In the genomic region with DNA sequence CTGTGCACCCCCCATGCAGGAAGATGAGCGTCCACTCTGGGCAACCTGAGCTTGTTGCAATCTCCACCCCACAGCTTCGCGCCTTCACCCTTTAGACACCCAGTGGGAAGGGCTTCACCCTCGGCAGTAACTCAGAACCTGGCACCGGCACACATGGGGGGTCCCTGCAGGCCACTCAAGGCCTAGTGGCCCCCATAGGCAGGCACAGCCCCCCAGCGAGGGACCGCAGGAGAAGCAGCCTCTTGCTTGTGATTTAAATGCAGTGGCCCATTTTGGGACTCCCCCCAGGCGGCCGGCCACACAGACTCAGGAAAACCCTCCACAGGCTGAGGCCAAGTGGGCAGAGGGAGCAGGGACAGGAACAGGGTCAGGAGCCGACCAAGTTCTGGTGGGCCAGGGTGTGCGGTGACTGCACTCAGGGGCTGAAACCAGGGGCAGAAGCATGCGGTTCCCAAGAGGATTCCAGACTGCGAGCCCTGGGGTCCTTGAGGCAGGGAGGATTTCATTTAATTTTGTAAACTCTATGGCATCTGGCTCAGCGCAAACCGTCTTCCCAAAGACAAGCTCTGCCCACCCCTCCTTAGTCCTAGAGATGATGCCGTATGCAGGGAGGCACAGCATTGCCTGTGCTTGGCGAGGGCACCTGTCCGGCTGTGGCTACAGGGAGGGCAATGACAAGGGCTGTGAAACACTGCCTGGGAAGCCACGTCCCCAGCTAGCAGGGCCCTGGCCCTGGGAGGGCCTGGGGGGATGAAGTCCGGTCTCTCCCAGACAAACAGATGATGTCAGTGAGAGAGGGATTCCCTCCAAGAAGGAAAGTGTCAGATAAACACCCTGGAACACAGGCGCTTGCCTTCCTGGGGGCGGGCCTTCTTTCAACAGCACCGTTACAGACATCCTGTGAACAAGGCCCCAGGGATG, we compare ENCODE assay signal across 1 cellular context.
A peak's percentile ranks its signal among the peaks of the same experiment; 100 is the strongest.
TF ChIP-seq lines count a peak whose summit lies in the region.

No MANE protein-coding gene starts in this region.

TF ChIP-seq in HepG2, 621 proteins besides CTCF, POLR2A, EP300 and RAD21 (continued from another document and continues in another):
- TF ChIP-seq ZHX2 (IDR thresholded peaks at IDR 0.05; ENCODE audit: low read depth) (0 out of 2 replicates have a peak, but pooled peaks have one; percentile 58), ZHX2 (CRISPR knock-in tag; IDR thresholded peaks at IDR 0.05; ENCODE audit: borderline replicate concordance) (no peak), FOXA3 (CRISPR knock-in tag; IDR thresholded peaks at IDR 0.05) (peak; percentile 86), TARDBP (CRISPR knock-in tag; IDR thresholded peaks at IDR 0.05) (peak; percentile 91), PITX1 (CRISPR knock-in tag; IDR thresholded peaks at IDR 0.05) (peak; percentile 74), THAP9 (CRISPR knock-in tag; IDR thresholded peaks at IDR 0.05; ENCODE audit: borderline replicate concordance) (no peak), SP5 (CRISPR knock-in tag; IDR thresholded peaks at IDR 0.05; ENCODE audit: borderline replicate concordance, low read depth) (peak; percentile 95), KDM5A (IDR thresholded peaks at IDR 0.05; ENCODE audit: borderline replicate concordance, low read length) (no peak), EED (CRISPR knock-in tag; IDR thresholded peaks at IDR 0.05) (0 out of 2 replicates have a peak, but pooled peaks have one; percentile 56), JUND (CRISPR knock-in tag; IDR thresholded peaks at IDR 0.05) (peak; percentile 93), ZSCAN20 (CRISPR knock-in tag; IDR thresholded peaks at IDR 0.05; ENCODE audit: borderline replicate concordance) (0 out of 2 replicates have a peak, but pooled peaks have one; percentile 56), RXRB (CRISPR knock-in tag; IDR thresholded peaks at IDR 0.05; ENCODE audit: borderline replicate concordance) (peak; percentile 88), HNRNPL (IDR thresholded peaks at IDR 0.05; ENCODE audit: low read depth, low read length) (peak; percentile 77; the same call in 1 of the 2 replicates), EEA1 (CRISPR knock-in tag; IDR thresholded peaks at IDR 0.05; ENCODE audit: borderline replicate concordance) (peak; percentile 73; the same call in 1 of the 2 replicates), NONO (IDR thresholded peaks at IDR 0.05) (no peak), NONO (CRISPR knock-in tag; conservative IDR thresholded peaks at IDR 0.05) (0 out of 2 replicates have a peak, but pooled peaks have one; percentile 44), ZSCAN30 (CRISPR knock-in tag; IDR thresholded peaks at IDR 0.05) (no peak), ZNF614 (CRISPR knock-in tag; IDR thresholded peaks at IDR 0.05; ENCODE audit: borderline replicate concordance) (peak; percentile 85; the same call in 1 of the 2 replicates), ELF1 (CRISPR knock-in tag; IDR thresholded peaks at IDR 0.05) (0 out of 2 replicates have a peak, but pooled peaks have one; percentile 56), ZFX (CRISPR knock-in tag; IDR thresholded peaks at IDR 0.05; ENCODE audit: low read depth) (peak; percentile 87), ZNF766 (CRISPR knock-in tag; IDR thresholded peaks at IDR 0.05; ENCODE audit: borderline replicate concordance) (peak; percentile 63; the same call in 1 of the 2 replicates), ZNF468 (CRISPR knock-in tag; IDR thresholded peaks at IDR 0.05) (0 out of 2 replicates have a peak, but pooled peaks have one; percentile 70), SMAD1 (CRISPR knock-in tag; IDR thresholded peaks at IDR 0.05; ENCODE audit: borderline replicate concordance, low read depth) (peak; percentile 45; the same call in 1 of the 2 replicates), NAIF1 (CRISPR knock-in tag; IDR thresholded peaks at IDR 0.05; ENCODE audit: borderline replicate concordance) (no peak), POLR2AphosphoS5 (IDR thresholded peaks at IDR 0.05; ENCODE audit: low read depth, low read length) (peak; percentile 26; the same call in 1 of the 2 replicates), ZNF121 (CRISPR knock-in tag; IDR thresholded peaks at IDR 0.05) (0 out of 2 replicates have a peak, but pooled peaks have one; percentile 18), TEAD3 (CRISPR knock-in tag; optimal IDR thresholded peaks at IDR 0.05; ENCODE audit: borderline replicate concordance) (peak; percentile 61), ZNF503 (CRISPR knock-in tag; IDR thresholded peaks at IDR 0.05) (no peak; the same call in 1 of the 2 replicates), ZNF124 (CRISPR knock-in tag; IDR thresholded peaks at IDR 0.05) (peak; percentile 53; the same call in 1 of the 2 replicates), THAP11 (CRISPR knock-in tag; IDR thresholded peaks at IDR 0.05) (peak; percentile 63), KMT2A (CRISPR knock-in tag; IDR thresholded peaks at IDR 0.05) (peak; percentile 50; the same call in 1 of the 2 replicates), ZNF232 (CRISPR knock-in tag; IDR thresholded peaks at IDR 0.05; ENCODE audit: borderline replicate concordance) (peak; percentile 76; the same call in 1 of the 2 replicates), SAP130 (CRISPR knock-in tag; IDR thresholded peaks at IDR 0.05; ENCODE audit: low read depth) (peak; percentile 92), NFE2 (CRISPR knock-in tag; IDR thresholded peaks at IDR 0.05) (no peak)
- TF ChIP-seq, protein P1, sequence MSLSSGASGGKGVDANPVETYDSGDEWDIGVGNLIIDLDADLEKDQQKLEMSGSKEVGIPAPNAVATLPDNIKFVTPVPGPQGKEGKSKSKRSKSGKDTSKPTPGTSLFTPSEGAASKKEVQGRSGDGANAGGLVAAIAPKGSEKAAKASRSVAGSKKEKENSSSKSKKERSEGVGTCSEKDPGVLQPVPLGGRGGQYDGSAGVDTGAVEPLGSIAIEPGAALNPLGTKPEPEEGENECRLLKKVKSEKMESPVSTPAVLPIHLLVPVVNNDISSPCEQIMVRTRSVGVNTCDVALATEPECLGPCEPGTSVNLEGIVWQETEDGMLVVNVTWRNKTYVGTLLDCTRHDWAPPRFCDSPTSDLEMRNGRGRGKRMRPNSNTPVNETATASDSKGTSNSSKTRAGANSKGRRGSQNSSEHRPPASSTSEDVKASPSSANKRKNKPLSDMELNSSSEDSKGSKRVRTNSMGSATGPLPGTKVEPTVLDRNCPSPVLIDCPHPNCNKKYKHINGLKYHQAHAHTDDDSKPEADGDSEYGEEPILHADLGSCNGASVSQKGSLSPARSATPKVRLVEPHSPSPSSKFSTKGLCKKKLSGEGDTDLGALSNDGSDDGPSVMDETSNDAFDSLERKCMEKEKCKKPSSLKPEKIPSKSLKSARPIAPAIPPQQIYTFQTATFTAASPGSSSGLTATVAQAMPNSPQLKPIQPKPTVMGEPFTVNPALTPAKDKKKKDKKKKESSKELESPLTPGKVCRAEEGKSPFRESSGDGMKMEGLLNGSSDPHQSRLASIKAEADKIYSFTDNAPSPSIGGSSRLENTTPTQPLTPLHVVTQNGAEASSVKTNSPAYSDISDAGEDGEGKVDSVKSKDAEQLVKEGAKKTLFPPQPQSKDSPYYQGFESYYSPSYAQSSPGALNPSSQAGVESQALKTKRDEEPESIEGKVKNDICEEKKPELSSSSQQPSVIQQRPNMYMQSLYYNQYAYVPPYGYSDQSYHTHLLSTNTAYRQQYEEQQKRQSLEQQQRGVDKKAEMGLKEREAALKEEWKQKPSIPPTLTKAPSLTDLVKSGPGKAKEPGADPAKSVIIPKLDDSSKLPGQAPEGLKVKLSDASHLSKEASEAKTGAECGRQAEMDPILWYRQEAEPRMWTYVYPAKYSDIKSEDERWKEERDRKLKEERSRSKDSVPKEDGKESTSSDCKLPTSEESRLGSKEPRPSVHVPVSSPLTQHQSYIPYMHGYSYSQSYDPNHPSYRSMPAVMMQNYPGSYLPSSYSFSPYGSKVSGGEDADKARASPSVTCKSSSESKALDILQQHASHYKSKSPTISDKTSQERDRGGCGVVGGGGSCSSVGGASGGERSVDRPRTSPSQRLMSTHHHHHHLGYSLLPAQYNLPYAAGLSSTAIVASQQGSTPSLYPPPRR (CRISPR knock-in tag; IDR thresholded peaks at IDR 0.05; ENCODE audit: borderline replicate concordance), result peak; percentile 89
- TF ChIP-seq, protein P2, sequence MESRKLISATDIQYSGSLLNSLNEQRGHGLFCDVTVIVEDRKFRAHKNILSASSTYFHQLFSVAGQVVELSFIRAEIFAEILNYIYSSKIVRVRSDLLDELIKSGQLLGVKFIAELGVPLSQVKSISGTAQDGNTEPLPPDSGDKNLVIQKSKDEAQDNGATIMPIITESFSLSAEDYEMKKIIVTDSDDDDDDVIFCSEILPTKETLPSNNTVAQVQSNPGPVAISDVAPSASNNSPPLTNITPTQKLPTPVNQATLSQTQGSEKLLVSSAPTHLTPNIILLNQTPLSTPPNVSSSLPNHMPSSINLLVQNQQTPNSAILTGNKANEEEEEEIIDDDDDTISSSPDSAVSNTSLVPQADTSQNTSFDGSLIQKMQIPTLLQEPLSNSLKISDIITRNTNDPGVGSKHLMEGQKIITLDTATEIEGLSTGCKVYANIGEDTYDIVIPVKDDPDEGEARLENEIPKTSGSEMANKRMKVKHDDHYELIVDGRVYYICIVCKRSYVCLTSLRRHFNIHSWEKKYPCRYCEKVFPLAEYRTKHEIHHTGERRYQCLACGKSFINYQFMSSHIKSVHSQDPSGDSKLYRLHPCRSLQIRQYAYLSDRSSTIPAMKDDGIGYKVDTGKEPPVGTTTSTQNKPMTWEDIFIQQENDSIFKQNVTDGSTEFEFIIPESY (CRISPR knock-in tag; IDR thresholded peaks at IDR 0.05), result peak; percentile 56
- TF ChIP-seq, protein P3, sequence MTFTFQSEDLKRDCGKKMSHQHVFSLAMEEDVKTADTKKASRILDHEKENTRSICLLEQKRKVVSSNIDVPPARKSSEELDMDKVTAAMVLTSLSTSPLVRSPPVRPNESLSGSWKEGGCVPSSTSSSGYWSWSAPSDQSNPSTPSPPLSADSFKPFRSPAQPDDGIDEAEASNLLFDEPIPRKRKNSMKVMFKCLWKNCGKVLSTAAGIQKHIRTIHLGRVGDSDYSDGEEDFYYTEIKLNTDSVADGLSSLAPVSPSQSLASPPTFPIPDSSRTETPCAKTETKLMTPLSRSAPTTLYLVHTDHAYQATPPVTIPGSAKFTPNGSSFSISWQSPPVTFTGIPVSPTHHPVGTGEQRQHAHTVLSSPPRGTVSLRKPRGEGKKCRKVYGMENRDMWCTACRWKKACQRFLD (CRISPR knock-in tag; IDR thresholded peaks at IDR 0.05; ENCODE audit: borderline replicate concordance), result 0 out of 2 replicates have a peak, but pooled peaks have one; percentile 27
